ENCODE assay signal across 18 cellular contexts in genomic region chr19:50720181-50720920, GRCh38. TPM values are rescaled to one million over a fixed set of nuclear protein-coding genes. Genes with fewer than 3 reads are reported as not detected.
DNase-seq lines count a peak whose midpoint lies in the region; ATAC-seq and TF ChIP-seq lines count a peak whose summit lies in the region.
"Had no signal": no experiment of that assay in that cellular context is flagged by ENCODE, and none has a peak within 500 bp of the region (broad histone marks: within the 10 kb centered on the region; RNA-seq: fewer than 3 reads in every experiment).

No MANE protein-coding gene starts in this region.

- H3K4me1 Mint-ChIP-seq in activated naive CD8-positive, alpha-beta T cell treated with anti-CD3 and anti-CD28 coated beads for 36 hours: peaks cover 20% of the 10 kb centered on the region
- peaks cover 0 to 15% (median 5%) of the 10 kb centered on the region in 7 donors for H3K4me1 Mint-ChIP-seq in naive thymus-derived CD4-positive, alpha-beta T cell

- H3K27ac ChIP-seq in BLaER1 treated with 17β-estradiol and CSF1 and Interleukin-3, amounts not matched to agents 10 nM and 100 nM: peak overlapping the region in 7 of 11 experiments; percentile 31 to 94 (median 60); a peak in 10 of 22 replicates
- no peak overlapping the region for H3K27ac ChIP-seq in HEK293 (ENCODE audit: extremely low read depth, low read depth, low read length)
- no peak overlapping the region for H3K27ac ChIP-seq in naive thymus-derived CD4-positive, alpha-beta T cell (ENCODE audit: low read depth, low read length)

- H3K4me3 ChIP-seq in BLaER1 treated with 17β-estradiol and CSF1 and Interleukin-3, amounts not matched to agents 10 nM and 100 nM: peak overlapping the region in 3 of 10 experiments; percentile 15 to 25 (median 19); a peak in 2 of 20 replicates
- no peak overlapping the region for H3K4me3 ChIP-seq in HEK293 (ENCODE audit: low read depth, low read length)
- H3K4me3 ChIP-seq in naive thymus-derived CD4-positive, alpha-beta T cell (ENCODE audit: low read length): no peak overlapping the region
- H3K4me3 ChIP-seq: lung had no signal

- H3K27ac Mint-ChIP-seq in activated naive CD8-positive, alpha-beta T cell treated with anti-CD3 and anti-CD28 coated beads for 36 hours: no peak overlapping the region
- H3K27ac Mint-ChIP-seq in naive thymus-derived CD4-positive, alpha-beta T cell: peak overlapping the region in 1 of 9 donors; percentile 33

- peak overlapping the region; percentile 60 to 100 (median 96) for H3K4me2 ChIP-seq in BLaER1 treated with 17β-estradiol and CSF1 and Interleukin-3, amounts not matched to agents 10 nM and 100 nM

- intact Hi-C loops in naive thymus-derived CD4-positive, alpha-beta T cell (cut with micrococcal nuclease): loop anchor here (10.0 kb wide), 5 partner anchors 204 to 984 kb away; partner anchors contain the start of genes POLD1 (in 1 of the 2), VRK3 (in 1 of the 2) and ZNF473 (in 1 of the 2)

- no peak for TF ChIP-seq CTCF in HEK293 (tag by site-specific recombination; IDR thresholded peaks at IDR 0.05)

- ATAC-seq in naive thymus-derived CD4-positive, alpha-beta T cell: no peak
- no peak for ATAC-seq in GM21390 (IDR thresholded peaks at IDR 0.05; ENCODE audit: unreplicated experiment)
- ATAC-seq: SK-N-SH treated with all-trans-retinoic acid at 6 μM for 48 hours had no signal

- peak overlapping the region; percentile 38 for H3K4me3 Mint-ChIP-seq in activated naive CD8-positive, alpha-beta T cell treated with anti-CD3 and anti-CD28 coated beads for 36 hours
- H3K4me3 Mint-ChIP-seq in naive thymus-derived CD4-positive, alpha-beta T cell: peak overlapping the region in 9 of 10 donors; percentile 4 to 72 (median 26)

- H3K27me3 Mint-ChIP-seq in activated naive CD8-positive, alpha-beta T cell treated with anti-CD3 and anti-CD28 coated beads for 36 hours: peaks cover 40% of the 10 kb centered on the region
- peaks cover 52 to 68% (median 57%) of the 10 kb centered on the region in 5 donors for H3K27me3 Mint-ChIP-seq in naive thymus-derived CD4-positive, alpha-beta T cell

- H3K27me3 ChIP-seq in BLaER1 treated with 17β-estradiol and CSF1 and Interleukin-3, amounts not matched to agents 10 nM and 100 nM: no peaks in the 10 kb centered on the region; a peak in 1 of 22 replicates
- peaks cover 0 to 8% of the 10 kb centered on the region in 2 donors for H3K27me3 ChIP-seq in naive thymus-derived CD4-positive, alpha-beta T cell (ENCODE audit: control insufficient read depth in 2 of 2, insufficient read depth in 2 of 2, low read length in 2 of 2)

- peak overlapping the region in 4 of 11 experiments; percentile 13 to 59 (median 24); a peak in 4 of 22 replicates for H3K9ac ChIP-seq in BLaER1 treated with 17β-estradiol and CSF1 and Interleukin-3, amounts not matched to agents 10 nM and 100 nM

- peaks cover 51 to 68% (median 62%) of the 10 kb centered on the region in 10 experiments for H3K4me1 ChIP-seq in BLaER1 treated with 17β-estradiol and CSF1 and Interleukin-3, amounts not matched to agents 10 nM and 100 nM
- peaks cover 3% of the 10 kb centered on the region; the same call in 1 of the 2 replicates for H3K4me1 ChIP-seq in HEK293 (ENCODE audit: control insufficient read depth, insufficient read depth, low read length)
- peaks cover 0 to 2% of the 10 kb centered on the region in 2 donors for H3K4me1 ChIP-seq in naive thymus-derived CD4-positive, alpha-beta T cell (ENCODE audit: control insufficient read depth in 2 of 2, insufficient read depth in 2 of 2, low read length in 2 of 2)
- H3K4me1 ChIP-seq: BE2C had no signal

- CTCF ChIA-PET in HEK293 (lab: Yijun Ruan, JAX): interaction anchor here (0.6 to 2.1 kb wide), 9 partner anchors 15 to 415 kb away, joined by 3 to 8 read pairs (median 3); no protein-coding TSS in a partner anchor
- CTCF ChIA-PET in naive thymus-derived CD4-positive, alpha-beta T cell (lab: Charles Lee): interaction anchor here (0.5 kb wide), 1 partner anchor 394 kb away, joined by 4 read pairs; no protein-coding TSS in a partner anchor

- DNase-seq in activated naive CD8-positive, alpha-beta T cell treated with anti-CD3 and anti-CD28 coated beads for 36 hours: no peak
- no peak for DNase-seq in naive thymus-derived CD4-positive, alpha-beta T cell
- DNase-seq in OCI-M2 (lab: John Stamatoyannopoulos, UW; ENCODE audit: unreplicated experiment) (no peak), NCI-H1105 treated with DMSO at 0.1 percent for 48 hours (lab: John Stamatoyannopoulos, UW) (no peak)
- DNase-seq in activated effector memory CD4-positive, alpha-beta T cell treated with Interleukin-2 at 50 U/mL for 16 hours: no peak
- DNase-seq: activated gamma-delta T cell; BE2C; erythroblast; GDM1; hippocampal formation; stimulated activated naive CD4-positive, alpha-beta T cell had no signal

- H3K36me3 ChIP-seq in BLaER1 treated with 17β-estradiol and CSF1 and Interleukin-3, amounts not matched to agents 10 nM and 100 nM: peaks cover 0 to 19% (median 13%) of the 10 kb centered on the region in 11 experiments; a peak in 15 of 22 replicates
- H3K36me3 ChIP-seq in HEK293 (ENCODE audit: control insufficient read depth in 2 of 2, insufficient read depth in 1 of 2, low read length in 2 of 2): no peaks in the 10 kb centered on the region
- H3K36me3 ChIP-seq in naive thymus-derived CD4-positive, alpha-beta T cell (ENCODE audit: control insufficient read depth in 2 of 3, insufficient read depth in 3 of 3, low read length in 3 of 3): no peaks in the 10 kb centered on the region
- H3K36me3 ChIP-seq: BE2C had no signal

- H3K9me3 Mint-ChIP-seq in activated naive CD8-positive, alpha-beta T cell treated with anti-CD3 and anti-CD28 coated beads for 36 hours: no peaks in the 10 kb centered on the region
- peaks cover 0 to 7% (median 0%) of the 10 kb centered on the region in 11 donors for H3K9me3 Mint-ChIP-seq in naive thymus-derived CD4-positive, alpha-beta T cell

- H3K9me3 ChIP-seq in BLaER1 treated with 17β-estradiol and CSF1 and Interleukin-3, amounts not matched to agents 10 nM and 100 nM (replicated peaks in 1 of 11): no peaks in the 10 kb centered on the region
- H3K9me3 ChIP-seq in HEK293 (ENCODE audit: control insufficient read depth, insufficient read depth, low read depth, low read length): no peaks in the 10 kb centered on the region
- no peaks in the 10 kb centered on the region for H3K9me3 ChIP-seq in naive thymus-derived CD4-positive, alpha-beta T cell (ENCODE audit: control insufficient read depth in 2 of 3, low read length in 3 of 3)
- H3K9me3 ChIP-seq: BE2C had no signal

- no peaks in the 10 kb centered on the region for H3K36me3 Mint-ChIP-seq in activated naive CD8-positive, alpha-beta T cell treated with anti-CD3 and anti-CD28 coated beads for 36 hours
- H3K36me3 Mint-ChIP-seq in naive thymus-derived CD4-positive, alpha-beta T cell: peaks cover 0 to 5% (median 0%) of the 10 kb centered on the region in 5 donors

- POLR2A ChIA-PET in HEK293 (lab: Yijun Ruan, JAX): no interaction called here
- POLR2A ChIA-PET in naive thymus-derived CD4-positive, alpha-beta T cell (lab: Charles Lee): no interaction called here

- H4K20me1 ChIP-seq in BLaER1 treated with 17β-estradiol and CSF1 and Interleukin-3, amounts not matched to agents 10 nM and 100 nM: peaks cover 0 to 48% (median 30%) of the 10 kb centered on the region in 11 experiments; a peak in 18 of 22 replicates

TF ChIP-seq in HEK293, 187 proteins besides CTCF, POLR2A, EP300 and RAD21 (continues in another document):
- no peak for TF ChIP-seq ZNF37A (tag by site-specific recombination; IDR thresholded peaks at IDR 0.05)
- TF ChIP-seq, protein P1, sequence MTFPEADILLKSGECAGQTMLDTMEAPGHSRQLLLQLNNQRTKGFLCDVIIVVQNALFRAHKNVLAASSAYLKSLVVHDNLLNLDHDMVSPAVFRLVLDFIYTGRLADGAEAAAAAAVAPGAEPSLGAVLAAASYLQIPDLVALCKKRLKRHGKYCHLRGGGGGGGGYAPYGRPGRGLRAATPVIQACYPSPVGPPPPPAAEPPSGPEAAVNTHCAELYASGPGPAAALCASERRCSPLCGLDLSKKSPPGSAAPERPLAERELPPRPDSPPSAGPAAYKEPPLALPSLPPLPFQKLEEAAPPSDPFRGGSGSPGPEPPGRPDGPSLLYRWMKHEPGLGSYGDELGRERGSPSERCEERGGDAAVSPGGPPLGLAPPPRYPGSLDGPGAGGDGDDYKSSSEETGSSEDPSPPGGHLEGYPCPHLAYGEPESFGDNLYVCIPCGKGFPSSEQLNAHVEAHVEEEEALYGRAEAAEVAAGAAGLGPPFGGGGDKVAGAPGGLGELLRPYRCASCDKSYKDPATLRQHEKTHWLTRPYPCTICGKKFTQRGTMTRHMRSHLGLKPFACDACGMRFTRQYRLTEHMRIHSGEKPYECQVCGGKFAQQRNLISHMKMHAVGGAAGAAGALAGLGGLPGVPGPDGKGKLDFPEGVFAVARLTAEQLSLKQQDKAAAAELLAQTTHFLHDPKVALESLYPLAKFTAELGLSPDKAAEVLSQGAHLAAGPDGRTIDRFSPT (tag by site-specific recombination; IDR thresholded peaks at IDR 0.05): peak; percentile 83
- TF ChIP-seq ZBTB21 (tag by site-specific recombination; IDR thresholded peaks at IDR 0.05): no peak

RNA-seq across cellular contexts. Expression of gene SHANK1, which starts 0.7 kb away (rescaled TPM):
- under 1 TPM; 0.04 to 0.12 TPM for total RNA-seq in activated naive CD8-positive, alpha-beta T cell treated with anti-CD3 and anti-CD28 coated beads for 36 hours
- total RNA-seq in naive thymus-derived CD4-positive, alpha-beta T cell: under 1 TPM in 2 of 5 experiments, not detected in 3; 0.64 to 0.69 TPM
- polyA plus RNA-seq in naive thymus-derived CD4-positive, alpha-beta T cell: not detected

RNA-seq across cellular contexts. Expression of gene CLEC11A, which starts 2.8 kb away (rescaled TPM):
- 1 to 10 TPM; 2.2 to 3.1 TPM for total RNA-seq in activated naive CD8-positive, alpha-beta T cell treated with anti-CD3 and anti-CD28 coated beads for 36 hours
- total RNA-seq in naive thymus-derived CD4-positive, alpha-beta T cell: 1 to 10 TPM in 4 of 5 experiments, under 1 TPM in 1; 0.36 to 4.6 (median 3.1) TPM
- polyA plus RNA-seq in naive thymus-derived CD4-positive, alpha-beta T cell: 1 to 10 TPM; 2.4 to 6.4 TPM

RNA-seq across cellular contexts. Expression of gene GPR32, which starts 49.9 kb away (rescaled TPM):
- total RNA-seq in activated naive CD8-positive, alpha-beta T cell treated with anti-CD3 and anti-CD28 coated beads for 36 hours: not detected
- total RNA-seq in naive thymus-derived CD4-positive, alpha-beta T cell: not detected
- polyA plus RNA-seq in naive thymus-derived CD4-positive, alpha-beta T cell: not detected
- total RNA-seq: cardiac septum, lung, posterior vena cava had no signal
- polyA plus RNA-seq: lung had no signal

Comparison
In these comparisons a context has a peak if more than half of its experiments do, and no peak if none do; other contexts are left out.
1. H3K27ac ChIP-seq: peak in BLaER1 treated with 17β-estradiol and CSF1 and Interleukin-3, amounts not matched to agents 10 nM and 100 nM (7 of 11); none in HEK293 (single experiment) and naive thymus-derived CD4-positive, alpha-beta T cell (single experiment).